8 cellular contexts compared by ENCODE assay signal in genomic region chr10:86523348-86523747, GRCh38. TPM values are rescaled to one million over a fixed set of nuclear protein-coding genes. Genes with fewer than 3 reads are reported as not detected.
A peak's percentile ranks its signal among the peaks of the same experiment; 100 is the strongest.
DNase-seq lines count a peak whose midpoint lies in the region; ATAC-seq, FAIRE-seq and TF ChIP-seq lines count a peak whose summit lies in the region.

No MANE protein-coding gene starts in this region.

- H3K36me3 Mint-ChIP-seq in activated CD4-positive, alpha-beta memory T cell treated with anti-CD3 and anti-CD28 coated beads, Interleukin-2, amount 10 ng/mL, durations not matched to agents 7 days and 5 days (ENCODE audit: low read depth) = peaks cover 15% of the 10 kb centered on the region

- H3K79me2 ChIP-seq in HCT116 (ENCODE audit: insufficient read depth, low read length) = peaks cover 58% of the 10 kb centered on the region
- peaks cover 59% of the 10 kb centered on the region for H3K79me2 ChIP-seq in keratinocyte (ENCODE audit: control insufficient read depth, insufficient read depth, low read length)

- H3K27me3 Mint-ChIP-seq in activated CD4-positive, alpha-beta memory T cell treated with anti-CD3 and anti-CD28 coated beads, Interleukin-2, amount 10 ng/mL, durations not matched to agents 7 days and 5 days = no peaks in the 10 kb centered on the region

- dilution Hi-C loops in keratinocyte (cut with MboI; ENCODE audit: extremely low pct_ligation_motif_present, low sequenced_read_pairs) = no loop called here

- TF ChIP-seq RAD21 in HCT116 (IDR thresholded peaks at IDR 0.05; ENCODE audit: low read depth) = peak; percentile 68

- H3K9me3 ChIP-seq in HCT116 (ENCODE audit: control insufficient read depth in 1 of 2, insufficient read depth in 1 of 2, low read depth in 1 of 2, low read length in 2 of 2) (no peaks in the 10 kb centered on the region), keratinocyte (ENCODE audit: control insufficient read depth, low read depth, low read length) (no peaks in the 10 kb centered on the region)

- FAIRE-seq in keratinocyte (lab: Jason Lieb, UNC) = no peak

- RAD21 ChIA-PET in HCT116 (lab: Charles Lee; ENCODE audit: low non-redundant PET in 1 of 2, low total read pairs in 2 of 2, uncharacterized antibody in 2 of 2, unreplicated experiment in 2 of 2) = no interaction called here

- intact Hi-C loops in HCT116 (cut with micrococcal nuclease) = loop anchor here (1.0 to 5.0 kb wide), 3 partner anchors 62 to 234 kb away; partner anchors contain the start of gene BMPR1A

- ATAC-seq in HCT116 (no peak), HG02870 (IDR thresholded peaks at IDR 0.05; ENCODE audit: unreplicated experiment) (no peak), GM21515 (IDR thresholded peaks at IDR 0.05; ENCODE audit: unreplicated experiment) (no peak)

- H3K4me1 ChIP-seq in HCT116 (ENCODE audit: control insufficient read depth in 1 of 2, insufficient read depth in 2 of 2, low read length in 2 of 2) = peaks cover 12 to 22% of the 10 kb centered on the region in 2 experiments; a peak in 3 of 4 replicates
- H3K4me1 ChIP-seq in keratinocyte (ENCODE audit: control insufficient read depth, extremely low read depth, insufficient read depth, low read length) = peaks cover 20% of the 10 kb centered on the region

- no peak for TF ChIP-seq POLR2A in HCT116 (IDR thresholded peaks at IDR 0.05; ENCODE audit: borderline replicate concordance, extremely low read depth, insufficient read depth, insufficient read length)

- BruUV-seq in HCT116 (replicated peaks; lab: Mats Ljungman, UMichigan) = no TSS peak

- POLR2A ChIA-PET in HCT116 (lab: Charles Lee) = no interaction called here
- POLR2A ChIA-PET in activated CD4-positive, alpha-beta memory T cell treated with anti-CD3 and anti-CD28 coated beads, Interleukin-2, amount 10 ng/mL, durations not matched to agents 7 days and 5 days (lab: Charles Lee) = interaction anchor here (2.9 kb wide), 1 partner anchor 110 kb away, joined by 8 read pairs; no protein-coding TSS in a partner anchor

- no peaks in the 10 kb centered on the region for H3K9me1 ChIP-seq in keratinocyte (ENCODE audit: control insufficient read depth, extremely low read depth, insufficient read depth, low read length)

- H3K9me2 ChIP-seq in HCT116 (ENCODE audit: insufficient read depth) = no peaks in the 10 kb centered on the region

- H3K4me3 Mint-ChIP-seq in activated CD4-positive, alpha-beta memory T cell treated with anti-CD3 and anti-CD28 coated beads, Interleukin-2, amount 10 ng/mL, durations not matched to agents 7 days and 5 days = peak overlapping the region; percentile 27

- peaks cover 12% of the 10 kb centered on the region; the same call in 1 of the 2 replicates for H4K20me1 ChIP-seq in HCT116 (ENCODE audit: insufficient read depth)
- H4K20me1 ChIP-seq in keratinocyte (ENCODE audit: control insufficient read depth, extremely low read depth, insufficient read depth, low read length) = peaks cover 6% of the 10 kb centered on the region

- H3K4me3 ChIP-seq in HCT116 (replicated peaks in 1 of 2; ENCODE audit: low read depth in 1 of 2, low read length in 2 of 2) (peak overlapping the region in 1 of 2 experiments; percentile 84; a peak in 2 of 4 replicates), keratinocyte (ENCODE audit: control insufficient read depth in 2 of 3, extremely low read depth in 1 of 3, insufficient read depth in 2 of 3, low read depth in 1 of 3, low read length in 3 of 3) (peak overlapping the region in 1 of 3 experiments; percentile 92)

- H3K27ac ChIP-seq in HCT116 (ENCODE audit: low read depth, low read length) = no peak overlapping the region
- H3K27ac ChIP-seq in keratinocyte (ENCODE audit: control insufficient read depth, insufficient read depth, low read length) = no peak overlapping the region

- TF ChIP-seq CTCF in HCT116 (IDR thresholded peaks at IDR 0.05 in 2 of 3, conservative IDR thresholded peaks at IDR 0.05 in 1 of 3; ENCODE audit: borderline replicate concordance in 1 of 3, insufficient read depth in 1 of 3, low read depth in 2 of 3, low read length in 2 of 3) (peak; percentile 23 to 51 (median 41); a peak in 4 of 6 replicates), keratinocyte (optimal IDR thresholded peaks at IDR 0.05 in 1 of 3, IDR thresholded peaks at IDR 0.05 in 1 of 3, conservative IDR thresholded peaks at IDR 0.05 in 1 of 3; ENCODE audit: extremely low read depth in 1 of 3, insufficient read depth in 2 of 3, low read length in 3 of 3) (peak; percentile 43 to 61 (median 54))

- H2AFZ ChIP-seq in HCT116 (ENCODE audit: low read depth, low read length, poor library complexity, severe bottlenecking) (no peak overlapping the region), keratinocyte (ENCODE audit: control insufficient read depth, low read length) (no peak overlapping the region)

- H3K4me2 ChIP-seq in HCT116 (ENCODE audit: low read length) = peak overlapping the region; percentile 95
- H3K4me2 ChIP-seq in keratinocyte (ENCODE audit: control insufficient read depth, extremely low read depth, insufficient read depth, low read depth, low read length) = peak overlapping the region; percentile 99

- CTCF ChIA-PET in HCT116 (lab: Charles Lee) = interaction anchor here (1.3 to 1.9 kb wide), 2 partner anchors 62 to 161 kb away, joined by 3 to 7 read pairs; no protein-coding TSS in a partner anchor
- CTCF ChIA-PET in activated CD4-positive, alpha-beta memory T cell treated with anti-CD3 and anti-CD28 coated beads, Interleukin-2, amount 10 ng/mL, durations not matched to agents 7 days and 5 days (lab: Charles Lee) = no interaction called here

- H3K36me3 ChIP-seq in HCT116 (ENCODE audit: control insufficient read depth in 1 of 2, insufficient read depth in 2 of 2, low read length in 2 of 2) (peaks cover 0 to 4% of the 10 kb centered on the region in 2 experiments; a peak in 1 of 4 replicates), keratinocyte (ENCODE audit: control insufficient read depth in 2 of 2, extremely low read depth in 1 of 2, insufficient read depth in 2 of 2, low read length in 2 of 2) (peaks cover 0 to 5% of the 10 kb centered on the region in 2 experiments)

- no peak overlapping the region for H3K27ac Mint-ChIP-seq in activated CD4-positive, alpha-beta memory T cell treated with anti-CD3 and anti-CD28 coated beads, Interleukin-2, amount 10 ng/mL, durations not matched to agents 7 days and 5 days

- H3K9ac ChIP-seq in HCT116 (ENCODE audit: low read length) = 0 out of 2 replicates have a peak overlapping the region, but pooled peaks have one; percentile 92
- H3K9ac ChIP-seq in keratinocyte (ENCODE audit: control insufficient read depth, extremely low read depth, insufficient read depth, low read length) = no peak overlapping the region

- DNase-seq in Ammon's horn (ENCODE audit: low spot score) (peak; percentile 46), HCT116 (ENCODE audit: low read depth, low spot score) (peak; percentile 19), keratinocyte (ENCODE audit: low read depth, low spot score) (no peak), NCI-H1930 (lab: John Stamatoyannopoulos, UW) (no peak), retina (no peak)
- no peak for DNase-seq in activated CD4-positive, alpha-beta memory T cell treated with anti-CD3 and anti-CD28 coated beads, Interleukin-2, amount 10 ng/mL, durations not matched to agents 7 days and 5 days

- no peaks in the 10 kb centered on the region for H3K9me3 Mint-ChIP-seq in activated CD4-positive, alpha-beta memory T cell treated with anti-CD3 and anti-CD28 coated beads, Interleukin-2, amount 10 ng/mL, durations not matched to agents 7 days and 5 days

- H3K27me3 ChIP-seq in HCT116 (ENCODE audit: insufficient read depth, low read length) (no peaks in the 10 kb centered on the region), keratinocyte (ENCODE audit: control insufficient read depth, extremely low read depth, insufficient read depth, low read length) (no peaks in the 10 kb centered on the region)

- peaks cover 47% of the 10 kb centered on the region for H3K4me1 Mint-ChIP-seq in activated CD4-positive, alpha-beta memory T cell treated with anti-CD3 and anti-CD28 coated beads, Interleukin-2, amount 10 ng/mL, durations not matched to agents 7 days and 5 days

TF ChIP-seq in HCT116, 20 proteins besides CTCF, POLR2A, EP300 and RAD21 (continues in another document):
- TF ChIP-seq POLR2AphosphoS5 (IDR thresholded peaks at IDR 0.05; ENCODE audit: low read depth, low read length) (no peak), MAX (IDR thresholded peaks at IDR 0.05) (no peak), TCF7L2 (IDR thresholded peaks at IDR 0.05; ENCODE audit: borderline replicate concordance, extremely low read depth, insufficient read depth, insufficient read length) (no peak), ZFX (IDR thresholded peaks at IDR 0.05) (no peak), CBX3 (IDR thresholded peaks at IDR 0.05; ENCODE audit: low read depth) (no peak), ELF1 (IDR thresholded peaks at IDR 0.05; ENCODE audit: borderline replicate concordance, low read depth) (no peak), YY1 (IDR thresholded peaks at IDR 0.05; ENCODE audit: extremely low read depth, insufficient replicate concordance, low read depth, low read length) (no peak), SP1 (IDR thresholded peaks at IDR 0.05; ENCODE audit: low read depth) (no peak), EGR1 (IDR thresholded peaks at IDR 0.05; ENCODE audit: low read depth) (no peak), FOSL1 (IDR thresholded peaks at IDR 0.05; ENCODE audit: low read depth) (no peak), EZH2phosphoT487 (IDR thresholded peaks at IDR 0.05; ENCODE audit: borderline replicate concordance) (no peak), ATF3 (IDR thresholded peaks at IDR 0.05) (no peak), SRF (IDR thresholded peaks at IDR 0.05; ENCODE audit: low read depth) (no peak)

RNA-seq across cellular contexts. Expression of gene WAPL, which starts 1.8 kb away (rescaled TPM):
- 37.5 TPM for total RNA-seq in HCT116 (2021; ENCODE audit: unreplicated experiment)
- polyA plus RNA-seq in HCT116 (2012) = 18.5 and 20.9 TPM in 2 replicates
- 10 to 100 TPM; 46.7 to 47.5 TPM for total RNA-seq in activated CD4-positive, alpha-beta memory T cell treated with anti-CD3 and anti-CD28 coated beads, Interleukin-2, amount 10 ng/mL, durations not matched to agents 7 days and 5 days
- polyA plus RNA-seq in keratinocyte = 15.8 to 26.2 TPM (median 18.9 TPM) in 3 replicates
- 53.2 TPM for polyA plus RNA-seq in keratinocyte (2011; ENCODE audit: low read depth)
- 14.2 and 24.7 TPM in 2 replicates for polyA plus RNA-seq in keratinocyte (2011; cell fraction: cytosol; rRNA removed)
- polyA plus RNA-seq in keratinocyte (2011; cell fraction: nucleus; rRNA removed) = 22.3 and 30.6 TPM in 2 replicates
- 25.2 and 29.6 TPM in 2 replicates for polyA plus RNA-seq in keratinocyte (2012; ENCODE audit: low replicate concordance)
- polyA minus RNA-seq in keratinocyte = 17.3 to 39.5 TPM (median 19.1 TPM) in 3 replicates
- polyA minus RNA-seq in keratinocyte (2011; cell fraction: cytosol; rRNA and poly(A)+ RNA removed) = 18.6 TPM
- 29.4 and 56.1 TPM in 2 replicates for polyA minus RNA-seq in keratinocyte (2011; cell fraction: nucleus; rRNA and poly(A)+ RNA removed)

Comparison
In these comparisons a context has a peak if more than half of its experiments do, and no peak if none do; other contexts are left out.
1. DNase-seq: peak in Ammon's horn (single experiment) and HCT116 (single experiment); none in activated CD4-positive, alpha-beta memory T cell treated with anti-CD3 and anti-CD28 coated beads, Interleukin-2, amount 10 ng/mL, durations not matched to agents 7 days and 5 days (single experiment), keratinocyte (single experiment), NCI-H1930 (0 of 2) and retina (single experiment).